ENCODE assay signal across 1 cellular context in the genomic region with DNA sequence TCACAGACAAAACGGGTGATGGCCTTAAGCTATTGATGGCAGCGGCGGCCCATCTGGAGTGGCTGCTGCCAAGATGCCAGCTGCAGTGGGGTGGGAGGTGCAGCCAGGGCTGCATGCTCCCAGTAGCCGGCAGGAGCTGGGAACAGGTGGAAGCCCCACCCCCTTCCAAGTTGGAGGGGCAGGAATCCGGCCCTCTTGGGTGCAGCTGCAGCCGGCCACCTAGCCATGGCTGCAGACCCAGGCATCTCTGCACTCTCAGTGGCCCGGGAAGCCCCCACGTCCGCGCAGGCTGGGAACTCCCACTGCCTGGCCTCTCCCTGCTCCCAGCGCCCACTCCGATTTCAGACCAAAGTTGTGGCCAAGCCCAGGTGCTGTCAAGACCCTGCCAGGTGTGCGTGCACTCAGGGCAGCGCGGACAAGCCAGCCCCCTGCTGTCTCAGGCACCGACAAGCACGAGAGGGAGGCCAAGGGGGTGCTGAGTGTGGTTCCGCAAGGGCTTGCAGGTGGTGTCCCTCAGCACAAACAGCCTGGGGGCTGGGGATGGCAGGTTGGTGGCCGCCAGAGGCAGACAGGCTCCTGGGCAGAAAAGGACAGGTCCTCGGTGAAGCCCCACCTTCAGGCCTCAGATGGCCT.
TF ChIP-seq lines count a peak whose summit lies in the region.

No MANE protein-coding gene starts in this region.

TF ChIP-seq in HepG2, 621 proteins besides CTCF, POLR2A, EP300 and RAD21:
- TF ChIP-seq, protein P1, sequence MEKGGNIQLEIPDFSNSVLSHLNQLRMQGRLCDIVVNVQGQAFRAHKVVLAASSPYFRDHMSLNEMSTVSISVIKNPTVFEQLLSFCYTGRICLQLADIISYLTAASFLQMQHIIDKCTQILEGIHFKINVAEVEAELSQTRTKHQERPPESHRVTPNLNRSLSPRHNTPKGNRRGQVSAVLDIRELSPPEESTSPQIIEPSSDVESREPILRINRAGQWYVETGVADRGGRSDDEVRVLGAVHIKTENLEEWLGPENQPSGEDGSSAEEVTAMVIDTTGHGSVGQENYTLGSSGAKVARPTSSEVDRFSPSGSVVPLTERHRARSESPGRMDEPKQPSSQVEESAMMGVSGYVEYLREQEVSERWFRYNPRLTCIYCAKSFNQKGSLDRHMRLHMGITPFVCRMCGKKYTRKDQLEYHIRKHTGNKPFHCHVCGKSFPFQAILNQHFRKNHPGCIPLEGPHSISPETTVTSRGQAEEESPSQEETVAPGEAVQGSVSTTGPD (CRISPR knock-in tag; IDR thresholded peaks at IDR 0.05), result no peak
- TF ChIP-seq ZNF317 (CRISPR knock-in tag; IDR thresholded peaks at IDR 0.05) (no peak), ZNF33A (CRISPR knock-in tag; IDR thresholded peaks at IDR 0.05; ENCODE audit: borderline replicate concordance) (no peak), ZNF549 (CRISPR knock-in tag; IDR thresholded peaks at IDR 0.05) (no peak), PHF5A (CRISPR knock-in tag; IDR thresholded peaks at IDR 0.05; ENCODE audit: low read depth, unreplicated experiment) (no peak), ZNF547 (CRISPR knock-in tag; IDR thresholded peaks at IDR 0.05) (no peak), GABPA (IDR thresholded peaks at IDR 0.05; ENCODE audit: low read depth, low read length) (no peak), GABPA (CRISPR knock-in tag; IDR thresholded peaks at IDR 0.05; ENCODE audit: low read depth) (no peak), REPIN1 (CRISPR knock-in tag; IDR thresholded peaks at IDR 0.05; ENCODE audit: borderline replicate concordance, low read depth) (no peak), ADNP (CRISPR knock-in tag; IDR thresholded peaks at IDR 0.05) (no peak), MATR3 (CRISPR knock-in tag; IDR thresholded peaks at IDR 0.05) (no peak), HNRNPK (IDR thresholded peaks at IDR 0.05; ENCODE audit: low read depth, low read length, poor library complexity, severe bottlenecking) (no peak), ZBTB38 (CRISPR knock-in tag; IDR thresholded peaks at IDR 0.05) (no peak), TOPORS (CRISPR knock-in tag; IDR thresholded peaks at IDR 0.05) (no peak), ELF4 (CRISPR knock-in tag; IDR thresholded peaks at IDR 0.05; ENCODE audit: borderline replicate concordance) (no peak), ZBTB1 (CRISPR knock-in tag; IDR thresholded peaks at IDR 0.05; ENCODE audit: borderline replicate concordance) (no peak), ATRX (CRISPR knock-in tag; IDR thresholded peaks at IDR 0.05; ENCODE audit: borderline replicate concordance) (no peak), ZNF451 (CRISPR knock-in tag; IDR thresholded peaks at IDR 0.05) (no peak)
- TF ChIP-seq, protein P2, sequence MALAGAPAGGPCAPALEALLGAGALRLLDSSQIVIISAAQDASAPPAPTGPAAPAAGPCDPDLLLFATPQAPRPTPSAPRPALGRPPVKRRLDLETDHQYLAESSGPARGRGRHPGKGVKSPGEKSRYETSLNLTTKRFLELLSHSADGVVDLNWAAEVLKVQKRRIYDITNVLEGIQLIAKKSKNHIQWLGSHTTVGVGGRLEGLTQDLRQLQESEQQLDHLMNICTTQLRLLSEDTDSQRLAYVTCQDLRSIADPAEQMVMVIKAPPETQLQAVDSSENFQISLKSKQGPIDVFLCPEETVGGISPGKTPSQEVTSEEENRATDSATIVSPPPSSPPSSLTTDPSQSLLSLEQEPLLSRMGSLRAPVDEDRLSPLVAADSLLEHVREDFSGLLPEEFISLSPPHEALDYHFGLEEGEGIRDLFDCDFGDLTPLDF (CRISPR knock-in tag; IDR thresholded peaks at IDR 0.05), result no peak
- TF ChIP-seq, protein P3, sequence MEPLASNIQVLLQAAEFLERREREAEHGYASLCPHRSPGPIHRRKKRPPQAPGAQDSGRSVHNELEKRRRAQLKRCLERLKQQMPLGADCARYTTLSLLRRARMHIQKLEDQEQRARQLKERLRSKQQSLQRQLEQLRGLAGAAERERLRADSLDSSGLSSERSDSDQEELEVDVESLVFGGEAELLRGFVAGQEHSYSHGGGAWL (CRISPR knock-in tag; IDR thresholded peaks at IDR 0.05), result no peak
- TF ChIP-seq, protein P4, sequence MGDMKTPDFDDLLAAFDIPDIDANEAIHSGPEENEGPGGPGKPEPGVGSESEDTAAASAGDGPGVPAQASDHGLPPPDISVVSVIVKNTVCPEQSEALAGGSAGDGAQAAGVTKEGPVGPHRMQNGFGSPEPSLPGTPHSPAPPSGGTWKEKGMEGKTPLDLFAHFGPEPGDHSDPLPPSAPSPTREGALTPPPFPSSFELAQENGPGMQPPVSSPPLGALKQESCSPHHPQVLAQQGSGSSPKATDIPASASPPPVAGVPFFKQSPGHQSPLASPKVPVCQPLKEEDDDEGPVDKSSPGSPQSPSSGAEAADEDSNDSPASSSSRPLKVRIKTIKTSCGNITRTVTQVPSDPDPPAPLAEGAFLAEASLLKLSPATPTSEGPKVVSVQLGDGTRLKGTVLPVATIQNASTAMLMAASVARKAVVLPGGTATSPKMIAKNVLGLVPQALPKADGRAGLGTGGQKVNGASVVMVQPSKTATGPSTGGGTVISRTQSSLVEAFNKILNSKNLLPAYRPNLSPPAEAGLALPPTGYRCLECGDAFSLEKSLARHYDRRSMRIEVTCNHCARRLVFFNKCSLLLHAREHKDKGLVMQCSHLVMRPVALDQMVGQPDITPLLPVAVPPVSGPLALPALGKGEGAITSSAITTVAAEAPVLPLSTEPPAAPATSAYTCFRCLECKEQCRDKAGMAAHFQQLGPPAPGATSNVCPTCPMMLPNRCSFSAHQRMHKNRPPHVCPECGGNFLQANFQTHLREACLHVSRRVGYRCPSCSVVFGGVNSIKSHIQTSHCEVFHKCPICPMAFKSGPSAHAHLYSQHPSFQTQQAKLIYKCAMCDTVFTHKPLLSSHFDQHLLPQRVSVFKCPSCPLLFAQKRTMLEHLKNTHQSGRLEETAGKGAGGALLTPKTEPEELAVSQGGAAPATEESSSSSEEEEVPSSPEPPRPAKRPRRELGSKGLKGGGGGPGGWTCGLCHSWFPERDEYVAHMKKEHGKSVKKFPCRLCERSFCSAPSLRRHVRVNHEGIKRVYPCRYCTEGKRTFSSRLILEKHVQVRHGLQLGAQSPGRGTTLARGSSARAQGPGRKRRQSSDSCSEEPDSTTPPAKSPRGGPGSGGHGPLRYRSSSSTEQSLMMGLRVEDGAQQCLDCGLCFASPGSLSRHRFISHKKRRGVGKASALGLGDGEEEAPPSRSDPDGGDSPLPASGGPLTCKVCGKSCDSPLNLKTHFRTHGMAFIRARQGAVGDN (CRISPR knock-in tag; IDR thresholded peaks at IDR 0.05), result no peak
